ENCODE assay signal across 14 cellular contexts in the genomic region with DNA sequence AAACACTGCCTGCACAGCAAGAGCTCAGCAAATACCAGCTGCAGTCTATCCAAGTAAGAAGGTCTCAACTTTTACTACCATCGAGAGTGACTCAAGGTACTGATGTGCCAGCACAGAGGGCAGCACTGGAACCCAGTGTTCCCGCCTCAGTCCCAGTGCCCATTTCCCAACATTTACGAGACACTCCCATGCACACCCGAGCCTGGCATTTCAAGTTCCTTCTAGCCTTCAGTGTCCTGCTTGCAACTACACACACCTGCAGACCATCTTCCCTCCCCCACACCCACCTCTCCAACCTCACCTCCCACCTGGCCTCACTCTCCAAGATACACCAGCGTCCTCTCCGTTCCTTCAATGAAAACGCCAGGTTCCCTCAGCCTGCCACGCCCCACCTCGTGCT. TPM values are rescaled to one million over a fixed set of nuclear protein-coding genes. Genes with fewer than 3 reads are reported as not detected.
A peak's percentile ranks its signal among the peaks of the same experiment; 100 is the strongest.
DNase-seq lines count a peak whose midpoint lies in the region; ATAC-seq and TF ChIP-seq lines count a peak whose summit lies in the region.
"Had no signal": no experiment of that assay in that cellular context is flagged by ENCODE, and none has a peak within 500 bp of the region (broad histone marks: within the 10 kb centered on the region; RNA-seq: fewer than 3 reads in every experiment).

No MANE protein-coding gene starts in this region.

- CTCF ChIA-PET in MCF 10A (lab: Yijun Ruan, JAX): interaction anchor here (1.0 to 1.2 kb wide), 3 partner anchors 11 to 87 kb away, joined by 3 to 5 read pairs (median 3); no protein-coding TSS in a partner anchor

- H3K27ac Mint-ChIP-seq in MCF 10A (ENCODE audit: low read depth, unreplicated experiment) (peak overlapping the region; percentile 76), immature natural killer cell (peak overlapping the region; percentile 97 to 100 (median 99))

- 50 to 78% methylated on average over 9 of the region's 9 CpGs for WGBS in sigmoid colon, 2 donors

- POLR2A ChIA-PET in MCF 10A (lab: Yijun Ruan, JAX): interaction anchor here (0.7 to 3.0 kb wide), 16 partner anchors 9 to 374 kb away, joined by 3 to 13 read pairs (median 4); a partner anchor contains a TSS

- H3K27me3 ChIP-seq in breast epithelium: no peaks in the 10 kb centered on the region
- no peaks in the 10 kb centered on the region for H3K27me3 ChIP-seq in RWPE2 (ENCODE audit: insufficient read depth, poor library complexity, severe bottlenecking)
- no peaks in the 10 kb centered on the region for H3K27me3 ChIP-seq in sigmoid colon
- H3K27me3 ChIP-seq: esophagus muscularis mucosa had no signal

- no peaks in the 10 kb centered on the region for H3K36me3 ChIP-seq in breast epithelium
- peaks cover 59% of the 10 kb centered on the region for H3K36me3 ChIP-seq in RWPE2 (ENCODE audit: low read depth)
- H3K36me3 ChIP-seq in sigmoid colon: peaks cover 3 to 64% (median 4%) of the 10 kb centered on the region in 4 donors

- TF ChIP-seq CTCF in MCF 10A (IDR thresholded peaks at IDR 0.05; ENCODE audit: unreplicated experiment) (no peak), breast epithelium (IDR thresholded peaks at IDR 0.05) (no peak), RWPE2 (IDR thresholded peaks at IDR 0.05; ENCODE audit: poor library complexity, severe bottlenecking) (no peak), sigmoid colon (IDR thresholded peaks at IDR 0.05) (no peak)

- no peaks in the 10 kb centered on the region for H3K4me1 ChIP-seq in breast epithelium
- H3K4me1 ChIP-seq in RWPE2 (ENCODE audit: insufficient read depth, poor library complexity, severe bottlenecking): peaks cover 7% of the 10 kb centered on the region
- H3K4me1 ChIP-seq in sigmoid colon: peaks cover 0 to 21% (median 16%) of the 10 kb centered on the region in 4 donors

- H3K27ac ChIP-seq in breast epithelium (no peak overlapping the region), RWPE2 (ENCODE audit: poor library complexity, severe bottlenecking) (peak overlapping the region; percentile 44), substantia nigra (ENCODE audit: low read depth, low read length, poor library complexity, severe bottlenecking) (no peak overlapping the region), sigmoid colon (no peak overlapping the region)
- H3K27ac ChIP-seq: esophagus muscularis mucosa had no signal

- TF ChIP-seq EP300 in sigmoid colon (IDR thresholded peaks at IDR 0.05): no peak

- H3K9me3 Mint-ChIP-seq in MCF 10A (ENCODE audit: unreplicated experiment) (no peaks in the 10 kb centered on the region), immature natural killer cell (no peaks in the 10 kb centered on the region)

- intact Hi-C loops in MCF 10A (cut with micrococcal nuclease): loop anchor here (10.0 kb wide), 1 partner anchor 1198 kb away; a partner anchor contains a TSS
- intact Hi-C loops in breast epithelium (cut with DNase I; ENCODE audit: low total_unique reads): no loop called here
- intact Hi-C loops in sigmoid colon (cut with DNase I): loop anchor here (10.0 kb wide), 1 partner anchor 812 kb away; a partner anchor contains a TSS

- no peak overlapping the region for H3K4me3 ChIP-seq in breast epithelium
- H3K4me3 ChIP-seq in RWPE2 (ENCODE audit: severe bottlenecking): no peak overlapping the region
- no peak overlapping the region for H3K4me3 ChIP-seq in sigmoid colon
- H3K4me3 ChIP-seq: esophagus muscularis mucosa, lung had no signal

- TF ChIP-seq POLR2A in breast epithelium (IDR thresholded peaks at IDR 0.05) (no peak), sigmoid colon (IDR thresholded peaks at IDR 0.05) (no peak)

- peak overlapping the region; percentile 70 for H3K4me3 Mint-ChIP-seq in MCF 10A (ENCODE audit: unreplicated experiment)
- peak overlapping the region; percentile 72 to 100 (median 97) for H3K4me3 Mint-ChIP-seq in immature natural killer cell

- ATAC-seq in RWPE2 (ENCODE audit: low read depth): peak; percentile 41; the same call in 2 of the 3 replicates
- no peak for ATAC-seq in GM21529 (IDR thresholded peaks at IDR 0.05; ENCODE audit: unreplicated experiment)

- no peaks in the 10 kb centered on the region for H3K27me3 Mint-ChIP-seq in MCF 10A (ENCODE audit: insufficient read depth, unreplicated experiment)
- H3K27me3 Mint-ChIP-seq in immature natural killer cell (ENCODE audit: low read depth in 3 of 3): peaks cover 36 to 41% (median 38%) of the 10 kb centered on the region in 3 donors

- H3K9me3 ChIP-seq in breast epithelium (no peaks in the 10 kb centered on the region), RWPE2 (ENCODE audit: severe bottlenecking) (no peaks in the 10 kb centered on the region), sigmoid colon (no peaks in the 10 kb centered on the region)
- H3K9me3 ChIP-seq: esophagus muscularis mucosa had no signal

- H3K4me1 Mint-ChIP-seq in MCF 10A (ENCODE audit: insufficient read depth, unreplicated experiment) (peaks cover 14% of the 10 kb centered on the region), immature natural killer cell (peaks cover 70 to 74% of the 10 kb centered on the region in 2 donors)

- H3K36me3 Mint-ChIP-seq in MCF 10A (ENCODE audit: insufficient read depth, unreplicated experiment) (peaks cover 71% of the 10 kb centered on the region), immature natural killer cell (peaks cover 20 to 44% (median 32%) of the 10 kb centered on the region in 3 donors)

- BruUV-seq in MCF 10A (replicated peaks; lab: Mats Ljungman, UMichigan): no TSS peak

- DNase-seq in MCF 10A (ENCODE audit: unreplicated experiment) (peak; percentile 75), breast epithelium (ENCODE audit: low spot score in 2 of 2) (no peak), RWPE2 (ENCODE audit: low spot score) (no peak), immature natural killer cell (no peak), substantia nigra (lab: John Stamatoyannopoulos, UW) (no peak), sigmoid colon (no peak)
- DNase-seq: activated effector memory CD4-positive, alpha-beta T cell treated with Interleukin-2 at 50 U/mL for 16 hours; glutamatergic neuron; NCI-H146; NCI-H446; SIG-M5 had no signal

RNA-seq across cellular contexts. Expression of a gene that starts 3.2 kb away (rescaled TPM):
- 82.9 and 106 TPM in 2 replicates for total RNA-seq in MCF 10A (2022)
- total RNA-seq in breast epithelium: 10 to 100 TPM; 25.9 to 35.6 (median 32.4) TPM
- 10 to 100 TPM; 52.0 to 70.0 (median 61.0) TPM for polyA plus RNA-seq in immature natural killer cell
- 10 to 100 TPM; 24.6 to 28.5 (median 25.5) TPM for total RNA-seq in sigmoid colon
- polyA plus RNA-seq in sigmoid colon: 10 to 100 TPM; 12.7 to 71.0 (median 18.0) TPM
